ENCODE assay signal across 1 cellular context in the genomic region with DNA sequence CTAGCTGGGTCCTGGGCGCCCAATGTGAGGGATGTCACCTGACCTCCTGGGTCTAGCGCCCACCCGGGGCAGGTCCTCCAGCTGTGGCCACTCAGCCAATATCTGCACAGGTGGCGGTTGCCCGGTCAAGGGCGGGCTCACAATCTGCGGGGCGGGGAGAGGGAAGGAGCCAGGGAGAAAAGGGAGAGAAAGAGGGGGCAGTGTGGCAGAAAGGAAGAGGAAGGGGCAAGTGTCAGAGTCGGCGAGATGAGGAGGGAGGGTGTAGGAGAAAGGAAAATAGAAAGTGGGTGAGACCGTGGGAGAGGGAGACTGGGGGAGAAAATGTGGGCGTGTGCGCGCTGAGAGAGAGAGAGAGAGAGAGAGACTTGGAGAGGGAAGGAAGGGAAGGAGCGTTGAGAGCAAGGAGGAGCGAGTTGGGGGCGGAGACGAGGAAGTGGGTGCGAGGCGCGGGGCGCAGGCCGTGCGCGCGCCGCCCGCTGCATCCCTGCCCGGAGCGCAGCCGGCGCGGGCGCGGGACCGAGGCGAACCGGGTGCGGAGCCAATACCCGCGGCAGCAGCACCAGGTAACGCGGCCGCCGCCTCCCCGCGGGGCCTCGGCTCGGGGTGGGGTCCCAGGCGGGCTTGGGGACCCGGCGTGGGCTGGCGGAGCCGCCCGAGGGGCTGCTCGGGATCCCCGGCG.
TF ChIP-seq lines count a peak whose summit lies in the region.

A gene with protein sequence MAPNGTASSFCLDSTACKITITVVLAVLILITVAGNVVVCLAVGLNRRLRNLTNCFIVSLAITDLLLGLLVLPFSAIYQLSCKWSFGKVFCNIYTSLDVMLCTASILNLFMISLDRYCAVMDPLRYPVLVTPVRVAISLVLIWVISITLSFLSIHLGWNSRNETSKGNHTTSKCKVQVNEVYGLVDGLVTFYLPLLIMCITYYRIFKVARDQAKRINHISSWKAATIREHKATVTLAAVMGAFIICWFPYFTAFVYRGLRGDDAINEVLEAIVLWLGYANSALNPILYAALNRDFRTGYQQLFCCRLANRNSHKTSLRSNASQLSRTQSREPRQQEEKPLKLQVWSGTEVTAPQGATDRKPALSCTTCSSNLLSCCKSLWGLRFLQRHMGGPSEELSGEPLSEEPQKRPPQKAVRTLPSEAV (plus strand): TSS at position 479 of the 679 bp plus-strand sequence. CDS start 25,163 bp downstream, outside the sequence.

TF ChIP-seq in IMR-90, 13 proteins besides CTCF, POLR2A, EP300 and RAD21 (continued from another document):
- TF ChIP-seq SMC3 (IDR thresholded peaks at IDR 0.05; ENCODE audit: low read depth, low read length) (no peak), FOS (IDR thresholded peaks at IDR 0.05; ENCODE audit: low read depth, low read length) (no peak), CEBPB (IDR thresholded peaks at IDR 0.05; ENCODE audit: low read depth, low read length) (no peak), MXI1 (IDR thresholded peaks at IDR 0.05; ENCODE audit: borderline replicate concordance, low read depth, low read length) (no peak), NFE2L2 (IDR thresholded peaks at IDR 0.05; ENCODE audit: low read depth, low read length) (no peak), RFX5 (IDR thresholded peaks at IDR 0.05; ENCODE audit: low read depth, low read length) (no peak), MAFK (IDR thresholded peaks at IDR 0.05; ENCODE audit: low read depth, low read length) (no peak)
- TF ChIP-seq, protein P1, sequence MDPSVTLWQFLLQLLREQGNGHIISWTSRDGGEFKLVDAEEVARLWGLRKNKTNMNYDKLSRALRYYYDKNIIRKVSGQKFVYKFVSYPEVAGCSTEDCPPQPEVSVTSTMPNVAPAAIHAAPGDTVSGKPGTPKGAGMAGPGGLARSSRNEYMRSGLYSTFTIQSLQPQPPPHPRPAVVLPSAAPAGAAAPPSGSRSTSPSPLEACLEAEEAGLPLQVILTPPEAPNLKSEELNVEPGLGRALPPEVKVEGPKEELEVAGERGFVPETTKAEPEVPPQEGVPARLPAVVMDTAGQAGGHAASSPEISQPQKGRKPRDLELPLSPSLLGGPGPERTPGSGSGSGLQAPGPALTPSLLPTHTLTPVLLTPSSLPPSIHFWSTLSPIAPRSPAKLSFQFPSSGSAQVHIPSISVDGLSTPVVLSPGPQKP (IDR thresholded peaks at IDR 0.05; ENCODE audit: borderline replicate concordance, low read depth, low read length), result no peak
- TF ChIP-seq, protein P2, sequence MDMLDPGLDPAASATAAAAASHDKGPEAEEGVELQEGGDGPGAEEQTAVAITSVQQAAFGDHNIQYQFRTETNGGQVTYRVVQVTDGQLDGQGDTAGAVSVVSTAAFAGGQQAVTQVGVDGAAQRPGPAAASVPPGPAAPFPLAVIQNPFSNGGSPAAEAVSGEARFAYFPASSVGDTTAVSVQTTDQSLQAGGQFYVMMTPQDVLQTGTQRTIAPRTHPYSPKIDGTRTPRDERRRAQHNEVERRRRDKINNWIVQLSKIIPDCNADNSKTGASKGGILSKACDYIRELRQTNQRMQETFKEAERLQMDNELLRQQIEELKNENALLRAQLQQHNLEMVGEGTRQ (IDR thresholded peaks at IDR 0.05; ENCODE audit: low read depth, low read length), result no peak
TF ChIP-seq in IMR-90: peak in this region for 0.
